ENCODE assay signal across 17 cellular contexts in the genomic region with DNA sequence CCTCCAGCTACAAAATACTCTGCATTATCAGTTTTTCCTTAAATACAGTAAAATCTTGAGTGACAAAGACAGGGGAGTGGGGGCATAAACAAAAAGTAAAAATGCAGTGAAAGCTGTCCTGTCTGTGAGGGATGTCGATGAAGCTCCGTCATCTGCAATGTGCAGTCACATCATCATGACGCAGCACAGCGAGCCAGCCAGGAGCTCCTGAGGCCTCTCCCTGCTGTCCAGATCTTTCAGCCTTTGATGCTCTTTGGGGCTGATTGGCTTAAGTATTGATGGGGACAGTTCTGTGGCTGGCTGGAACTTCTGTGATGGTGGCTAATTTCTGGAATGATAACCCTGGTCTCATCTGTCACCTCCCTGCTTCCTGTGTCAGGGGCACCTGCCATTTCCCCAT.
"Had no signal": no experiment of that assay in that cellular context is flagged by ENCODE, and none has a peak within 500 bp of the region (broad histone marks: within the 10 kb centered on the region; RNA-seq: fewer than 3 reads in every experiment).

No MANE protein-coding gene starts in this region.

- H3K4me3 ChIP-seq: coronary artery, heart left ventricle, ovary, right atrium auricular region, suprapubic skin, tibial artery, upper lobe of left lung, uterus had no signal

- H3K36me3 ChIP-seq: ovary, uterus had no signal

- H3K27ac Mint-ChIP-seq: naive thymus-derived CD4-positive, alpha-beta T cell; nephron progenitor cell had no signal

- H3K27me3 Mint-ChIP-seq: naive thymus-derived CD4-positive, alpha-beta T cell had no signal

- H3K4me1 ChIP-seq: heart left ventricle, right atrium auricular region, suprapubic skin, tibial artery, upper lobe of left lung, uterus had no signal

- H3K27me3 ChIP-seq: heart left ventricle, ovary, right atrium auricular region, suprapubic skin, tibial artery, upper lobe of left lung, uterus had no signal

- H3K4me1 Mint-ChIP-seq: nephron progenitor cell had no signal

- H3K4me3 Mint-ChIP-seq: naive thymus-derived CD4-positive, alpha-beta T cell; nephron progenitor cell had no signal

- ATAC-seq: heart left ventricle; naive thymus-derived CD4-positive, alpha-beta T cell; stimulated activated naive CD8-positive, alpha-beta T cell treated with anti-CD3 and anti-CD28 coated beads, Interleukin-15, Interleukin-2, amounts not matched to agents 100 U/mL and 50 U/mL, for 24 hours had no signal

- DNase-seq: effector CD8-positive, alpha-beta T cell; heart left ventricle; hippocampal formation; kidney glomerular epithelial cell; mesendoderm; naive thymus-derived CD4-positive, alpha-beta T cell; nephron progenitor cell; ovary; small intestine; stimulated activated CD4-positive, alpha-beta T cell treated with anti-CD3 and anti-CD28 coated beads, Interleukin-12 subunit alpha, Interleukin-12 subunit beta, amount 100 ng/mL, for 4 hours; stimulated activated naive CD8-positive, alpha-beta T cell treated with anti-CD3 and anti-CD28 coated beads, Interleukin-15, Interleukin-2, amounts not matched to agents 100 U/mL and 50 U/mL, for 24 hours; tibial artery; upper lobe of left lung; uterus had no signal

- H3K9me3 Mint-ChIP-seq: naive thymus-derived CD4-positive, alpha-beta T cell; nephron progenitor cell had no signal

- H3K27ac ChIP-seq: coronary artery, heart left ventricle, ovary, right atrium auricular region, suprapubic skin, tibial artery, upper lobe of left lung, uterus had no signal
